In the genomic region with DNA sequence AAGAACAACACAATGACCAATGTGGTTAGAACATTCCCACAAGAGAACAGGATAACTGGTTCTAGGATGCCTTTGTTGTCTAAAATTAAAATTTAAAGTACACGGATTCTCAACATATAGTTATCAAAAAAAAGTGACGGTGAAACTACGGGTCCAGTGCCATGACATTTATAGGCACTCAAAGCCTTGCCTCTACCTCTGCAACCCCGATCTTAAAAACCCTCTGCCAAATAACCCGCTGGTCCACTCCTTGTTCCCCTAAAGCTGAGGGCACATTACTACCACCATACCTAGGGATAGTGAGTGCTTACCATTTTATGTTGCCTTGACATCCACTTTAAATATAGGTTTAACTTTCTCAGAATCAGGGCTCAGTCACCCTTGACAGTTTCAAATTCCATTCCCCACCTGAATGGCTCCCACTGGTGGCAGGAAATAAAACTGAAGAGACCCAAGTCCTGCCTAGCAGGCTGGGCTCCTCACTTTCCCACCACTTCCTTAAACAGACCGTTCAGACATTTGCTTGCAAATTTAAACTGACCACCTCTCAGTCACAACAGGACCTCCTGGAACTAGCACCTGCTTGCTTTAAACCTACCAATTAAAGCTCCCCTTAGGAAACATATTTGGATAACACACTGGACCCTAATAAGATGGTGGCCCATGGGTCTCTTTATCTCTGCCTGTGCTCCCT, we compare ENCODE assay signal across 8 cellular contexts.
DNase-seq lines count a peak whose midpoint lies in the region; ATAC-seq and TF ChIP-seq lines count a peak whose summit lies in the region.

No MANE protein-coding gene starts in this region.

- CTCF ChIA-PET in activated CD8-positive, alpha-beta T cell treated with anti-CD3 and anti-CD28 coated beads for 36 hours (lab: Charles Lee), result interaction anchor here (0.7 to 3.2 kb wide), 9 partner anchors 10 to 223 kb away, joined by 3 to 13 read pairs (median 3); no protein-coding TSS in a partner anchor

- H3K4me1 ChIP-seq in gastrocnemius medialis, result peaks cover 0 to 21% of the 10 kb centered on the region in 2 donors

- peaks cover 3% of the 10 kb centered on the region for H3K9me3 Mint-ChIP-seq in activated CD8-positive, alpha-beta T cell treated with anti-CD3 and anti-CD28 coated beads for 36 hours

- H3K36me3 Mint-ChIP-seq in activated CD8-positive, alpha-beta T cell treated with anti-CD3 and anti-CD28 coated beads for 36 hours (ENCODE audit: low read depth), result peaks cover 11% of the 10 kb centered on the region

- no peak for TF ChIP-seq POLR2A in gastrocnemius medialis (IDR thresholded peaks at IDR 0.05)

- H3K27ac Mint-ChIP-seq in activated CD8-positive, alpha-beta T cell treated with anti-CD3 and anti-CD28 coated beads for 36 hours, result no peak overlapping the region

- H3K27ac ChIP-seq in gastrocnemius medialis, result no peak overlapping the region

- POLR2A ChIA-PET in activated CD8-positive, alpha-beta T cell treated with anti-CD3 and anti-CD28 coated beads for 36 hours (lab: Charles Lee), result no interaction called here

- in situ Hi-C loops in gastrocnemius medialis (cut with MboI; ENCODE audit: low sequenced_read_pairs in 4 of 4), result loop anchor here in 1 of 4 donors (25.0 kb wide), 1 partner anchor 191 kb away; a partner anchor contains a TSS

- ATAC-seq in GM21423 (IDR thresholded peaks at IDR 0.05; ENCODE audit: unreplicated experiment), result peak; percentile 26
- peak; percentile 54 for ATAC-seq in activated CD8-positive, alpha-beta T cell treated with anti-CD3 and anti-CD28 coated beads for 36 hours
- ATAC-seq in Right ventricle myocardium superior (ENCODE audit: poor library complexity), result peak; percentile 48
- no peak for ATAC-seq in gastrocnemius medialis

- no peaks in the 10 kb centered on the region for H3K27me3 ChIP-seq in gastrocnemius medialis

- no peak overlapping the region for H3K4me3 Mint-ChIP-seq in activated CD8-positive, alpha-beta T cell treated with anti-CD3 and anti-CD28 coated beads for 36 hours

- no peaks in the 10 kb centered on the region for H3K9me3 ChIP-seq in gastrocnemius medialis

- no peaks in the 10 kb centered on the region for H3K36me3 ChIP-seq in gastrocnemius medialis

- H3K4me1 Mint-ChIP-seq in activated CD8-positive, alpha-beta T cell treated with anti-CD3 and anti-CD28 coated beads for 36 hours (ENCODE audit: low read depth), result peaks cover 30% of the 10 kb centered on the region

- TF ChIP-seq CTCF in activated CD8-positive, alpha-beta T cell treated with anti-CD3 and anti-CD28 coated beads for 36 hours (IDR thresholded peaks at IDR 0.05), result peak; percentile 73
- TF ChIP-seq CTCF in gastrocnemius medialis (IDR thresholded peaks at IDR 0.05 in 4 of 5, conservative IDR thresholded peaks at IDR 0.05 in 1 of 5), result peak; percentile 26 to 70 (median 55)

- H3K27me3 Mint-ChIP-seq in activated CD8-positive, alpha-beta T cell treated with anti-CD3 and anti-CD28 coated beads for 36 hours, result no peaks in the 10 kb centered on the region

- no peak overlapping the region for H3K4me3 ChIP-seq in gastrocnemius medialis

- DNase-seq in DMS53 (lab: John Stamatoyannopoulos, UW) (peak; percentile 57), DMS53 treated with DMSO at 0.1 percent for 48 hours (lab: John Stamatoyannopoulos, UW; ENCODE audit: unreplicated experiment) (no peak), Kasumi-1 (lab: John Stamatoyannopoulos, UW) (peak; percentile 85), Right ventricle myocardium superior (no peak), gastrocnemius medialis (peak in 1 of 2 donors; percentile 16), occipital lobe (lab: John Stamatoyannopoulos, UW) (no peak)
- peak; percentile 48 for DNase-seq in activated CD8-positive, alpha-beta T cell treated with anti-CD3 and anti-CD28 coated beads for 36 hours

- intact Hi-C loops in activated CD8-positive, alpha-beta T cell treated with anti-CD3 and anti-CD28 coated beads for 36 hours (cut with micrococcal nuclease), result no loop called here
- intact Hi-C loops in Right ventricle myocardium superior (cut with DNase I) (loop anchor here (2.0 to 10.0 kb wide), 2 partner anchors 126 to 204 kb away; no protein-coding TSS in a partner anchor), gastrocnemius medialis (cut with DNase I; ENCODE audit: low total_unique reads) (loop anchor here (1.0 kb wide), 1 partner anchor 130 kb away; no protein-coding TSS in a partner anchor)

Comparison
In these comparisons a context has a peak if more than half of its experiments do, and no peak if none do; other contexts are left out.
1. DNase-seq: peak in DMS53 (single experiment), Kasumi-1 (2 of 2) and activated CD8-positive, alpha-beta T cell treated with anti-CD3 and anti-CD28 coated beads for 36 hours (single experiment); none in DMS53 treated with DMSO at 0.1 percent for 48 hours (single experiment), Right ventricle myocardium superior (single experiment) and occipital lobe (single experiment).
2. ATAC-seq: peak in GM21423 (single experiment), activated CD8-positive, alpha-beta T cell treated with anti-CD3 and anti-CD28 coated beads for 36 hours (single experiment) and Right ventricle myocardium superior (single experiment); none in gastrocnemius medialis (0 of 2).